ENCODE assay signal across 4 cellular contexts in genomic region chr6:127926441-127926840, GRCh38. TPM values are rescaled to one million over a fixed set of nuclear protein-coding genes. Genes with fewer than 3 reads are reported as not detected.
"Had no signal": no experiment of that assay in that cellular context is flagged by ENCODE, and none has a peak within 500 bp of the region (broad histone marks: within the 10 kb centered on the region; RNA-seq: fewer than 3 reads in every experiment).

No MANE protein-coding gene starts in this region.

RNA-seq across cellular contexts. Expression of gene THEMIS, which starts 25.6 kb away (rescaled TPM):
- total RNA-seq: LHCN-M2, M059J, MCF 10A, NCI-H460 had no signal
